Comparison of ENCODE assay signal across 17 cellular contexts in genomic region chr10:109403551-109403950, GRCh38.
DNase-seq lines count a peak whose midpoint lies in the region; ATAC-seq and TF ChIP-seq lines count a peak whose summit lies in the region.
"Had no signal": no experiment of that assay in that cellular context is flagged by ENCODE, and none has a peak within 500 bp of the region (broad histone marks: within the 10 kb centered on the region; RNA-seq: fewer than 3 reads in every experiment).

No MANE protein-coding gene starts in this region.

- CTCF ChIA-PET in PC-3 (lab: Charles Lee), result no interaction called here

- no peak overlapping the region for H4K5ac ChIP-seq in mesendoderm (ENCODE audit: low read length)

- H3K4me3 ChIP-seq in GM23248 (no peak overlapping the region), PC-3 (ENCODE audit: low read length) (no peak overlapping the region), mesendoderm (ENCODE audit: low read length) (no peak overlapping the region), heart left ventricle (no peak overlapping the region), brain microvascular endothelial cell (ENCODE audit: low read depth, low read length) (no peak overlapping the region)
- H3K4me3 ChIP-seq: BLaER1 had no signal

- peaks cover 0 to 7% of the 10 kb centered on the region in 2 donors for H3K9me3 Mint-ChIP-seq in effector memory CD8-positive, alpha-beta T cell
- H3K9me3 Mint-ChIP-seq: HFFc6 had no signal

- no peaks in the 10 kb centered on the region for H3K36me3 Mint-ChIP-seq in effector memory CD8-positive, alpha-beta T cell (ENCODE audit: insufficient read depth)
- H3K36me3 Mint-ChIP-seq: CD14-positive monocyte; CD4-positive, alpha-beta memory T cell had no signal

- H3K27me3 Mint-ChIP-seq in effector memory CD8-positive, alpha-beta T cell, result no peaks in the 10 kb centered on the region
- H3K27me3 Mint-ChIP-seq: CD4-positive, alpha-beta memory T cell had no signal

- H3F3A ChIP-seq in GM23248 (ENCODE audit: insufficient read depth) (no peaks in the 10 kb centered on the region), PC-3 (ENCODE audit: low read length, unreplicated experiment) (no peaks in the 10 kb centered on the region)

- no peak overlapping the region for H2BK120ac ChIP-seq in mesendoderm (ENCODE audit: low read depth, low read length)

- no peak overlapping the region for H3K27ac ChIP-seq in GM23248
- no peak overlapping the region for H3K27ac ChIP-seq in PC-3 (ENCODE audit: low read length)
- no peak overlapping the region for H3K27ac ChIP-seq in mesendoderm (ENCODE audit: low read depth, low read length)
- no peak overlapping the region for H3K27ac ChIP-seq in heart left ventricle
- H3K27ac ChIP-seq in brain microvascular endothelial cell, result no peak overlapping the region
- H3K27ac ChIP-seq: BLaER1, HL-60 had no signal

- no peaks in the 10 kb centered on the region for H3K4me1 Mint-ChIP-seq in effector memory CD8-positive, alpha-beta T cell (ENCODE audit: low read depth in 2 of 2)
- H3K4me1 Mint-ChIP-seq: CD14-positive monocyte; CD4-positive, alpha-beta memory T cell had no signal

- ATAC-seq in PC-3, result peak; percentile 63
- no peak for ATAC-seq in heart left ventricle
- ATAC-seq in effector memory CD8-positive, alpha-beta T cell (replicated peaks), result no peak
- ATAC-seq: HCT116 had no signal

- no peak overlapping the region for H3K9ac ChIP-seq in GM23248
- H3K9ac ChIP-seq in PC-3 (ENCODE audit: low read length), result no peak overlapping the region
- H3K9ac ChIP-seq in mesendoderm (ENCODE audit: low read length), result no peak overlapping the region
- H3K9ac ChIP-seq: BLaER1 had no signal

- H3K18ac ChIP-seq in mesendoderm (ENCODE audit: low read length), result no peak overlapping the region

- H4K20me1 ChIP-seq in GM23248 (ENCODE audit: insufficient read depth), result no peaks in the 10 kb centered on the region
- H4K20me1 ChIP-seq in PC-3 (ENCODE audit: low read length), result no peaks in the 10 kb centered on the region
- H4K20me1 ChIP-seq: BLaER1 had no signal

- H3K27ac Mint-ChIP-seq in effector memory CD8-positive, alpha-beta T cell, result no peak overlapping the region
- H3K27ac Mint-ChIP-seq: CD4-positive, alpha-beta memory T cell; HFFc6 had no signal

- no peak for TF ChIP-seq POLR2A in heart left ventricle (IDR thresholded peaks at IDR 0.05)

- in situ Hi-C loops in GM23248 (cut with MboI), result no loop called here
- in situ Hi-C loops in brain microvascular endothelial cell (cut with HindIII; ENCODE audit: low pct_ligation_motif_present, low sequenced_read_pairs), result no loop called here

- H4K8ac ChIP-seq in mesendoderm (ENCODE audit: low read depth, low read length), result no peak overlapping the region

- H3K23ac ChIP-seq in mesendoderm (ENCODE audit: low read length), result no peak overlapping the region

- no peaks in the 10 kb centered on the region for H3K4me1 ChIP-seq in GM23248 (ENCODE audit: insufficient read depth)
- H3K4me1 ChIP-seq in PC-3 (ENCODE audit: insufficient read depth, low read length), result 0 out of 2 replicates have a peak, but pooled peaks cover 3% of the 10 kb centered on the region
- H3K4me1 ChIP-seq in mesendoderm (ENCODE audit: control insufficient read depth, low read depth, low read length), result peaks cover 9% of the 10 kb centered on the region
- H3K4me1 ChIP-seq in heart left ventricle, result no peaks in the 10 kb centered on the region
- H3K4me1 ChIP-seq: BLaER1 had no signal

- no peaks in the 10 kb centered on the region for H3K36me3 ChIP-seq in GM23248 (ENCODE audit: low read depth)
- H3K36me3 ChIP-seq in PC-3 (ENCODE audit: low read depth, low read length), result no peaks in the 10 kb centered on the region
- H3K36me3 ChIP-seq in mesendoderm (ENCODE audit: control insufficient read depth, insufficient read depth, low read length), result no peaks in the 10 kb centered on the region
- H3K36me3 ChIP-seq in heart left ventricle, result no peaks in the 10 kb centered on the region
- H3K36me3 ChIP-seq in brain microvascular endothelial cell (replicated peaks), result no peaks in the 10 kb centered on the region
- H3K36me3 ChIP-seq: BLaER1 had no signal

- no peak overlapping the region for H3K4me3 Mint-ChIP-seq in effector memory CD8-positive, alpha-beta T cell
- H3K4me3 Mint-ChIP-seq: CD14-positive monocyte; CD4-positive, alpha-beta memory T cell; HFFc6 had no signal

- H2AFZ ChIP-seq in GM23248 (no peak overlapping the region), PC-3 (ENCODE audit: low read length) (peak overlapping the region; percentile 26; the same call in 1 of the 2 replicates)

- H3K9me2 ChIP-seq in GM23248 (ENCODE audit: insufficient read depth) (no peaks in the 10 kb centered on the region), PC-3 (replicated peaks; ENCODE audit: low read length) (no peaks in the 10 kb centered on the region)

- POLR2A ChIA-PET in PC-3 (lab: Charles Lee; ENCODE audit: unreplicated experiment), result no interaction called here

- no peaks in the 10 kb centered on the region for H3K79me2 ChIP-seq in GM23248 (ENCODE audit: insufficient read depth)
- no peaks in the 10 kb centered on the region for H3K79me2 ChIP-seq in PC-3 (ENCODE audit: low read length)
- H3K79me2 ChIP-seq in mesendoderm (ENCODE audit: control insufficient read depth, insufficient read depth, low read length), result no peaks in the 10 kb centered on the region

- DNase-seq in GM23248 (peak; percentile 16), PC-3 (peak; percentile 48), mesendoderm (no peak), SW 1271 (lab: John Stamatoyannopoulos, UW) (no peak), heart left ventricle (no peak), brain microvascular endothelial cell (no peak)
- no peak for DNase-seq in effector memory CD8-positive, alpha-beta T cell
- DNase-seq: 8988T; CD4-positive, alpha-beta memory T cell; DMS153; DMS79; GF-D8; HFFc6 had no signal

- H3K4me2 ChIP-seq in GM23248 (ENCODE audit: unreplicated experiment) (no peak overlapping the region), PC-3 (ENCODE audit: low read length) (no peak overlapping the region), mesendoderm (ENCODE audit: low read length) (no peak overlapping the region)
- H3K4me2 ChIP-seq: BLaER1 had no signal

- no peak overlapping the region for H3K4ac ChIP-seq in mesendoderm (ENCODE audit: low read depth, low read length)

- intact Hi-C loops in PC-3 (cut with micrococcal nuclease), result no loop called here
- intact Hi-C loops in heart left ventricle (cut with DNase I), result no loop called here

- H3K56ac ChIP-seq in mesendoderm (ENCODE audit: low read length), result peak overlapping the region; percentile 51

- 34 to 48% methylated on average over 2 of the region's 2 CpGs for WGBS in GM23248 (ENCODE audit: low coverage in 1 of 2, low lambda C conversion rate in 2 of 2, missing lambda C conversion rate in 2 of 2), 2 experiments
- WGBS in mesendoderm (ENCODE audit: extremely low coverage, insufficient coverage, low lambda C conversion rate), result no CpG with 5 or more reads among the region's 2 CpGs
- WGBS in heart left ventricle, 4 donors, result 60 to 67% (median 62%) methylated on average over 2 of the region's 2 CpGs

- H3K9me3 ChIP-seq in GM23248 (ENCODE audit: low read depth), result no peaks in the 10 kb centered on the region
- H3K9me3 ChIP-seq in PC-3 (ENCODE audit: low read length), result no peaks in the 10 kb centered on the region
- H3K9me3 ChIP-seq in heart left ventricle, result no peaks in the 10 kb centered on the region
- H3K9me3 ChIP-seq: BLaER1 had no signal

- TF ChIP-seq CTCF in PC-3 (conservative IDR thresholded peaks at IDR 0.05; ENCODE audit: low read depth, low read length) (no peak), heart left ventricle (IDR thresholded peaks at IDR 0.05) (no peak), brain microvascular endothelial cell (IDR thresholded peaks at IDR 0.05; ENCODE audit: low read depth, low read length, missing control alignments) (no peak)

- no peak overlapping the region for H2BK15ac ChIP-seq in mesendoderm (replicated peaks; ENCODE audit: low read depth)

- H2BK5ac ChIP-seq in mesendoderm (ENCODE audit: low read length), result peak overlapping the region; percentile 78

- no peaks in the 10 kb centered on the region for H3K79me1 ChIP-seq in mesendoderm (ENCODE audit: low read length)

- H2AK5ac ChIP-seq in mesendoderm (ENCODE audit: low read length), result peak overlapping the region; percentile 94

- BruUV-seq in PC-3 (replicated peaks; lab: Mats Ljungman, UMichigan), result no TSS peak

- no peaks in the 10 kb centered on the region for H3K27me3 ChIP-seq in GM23248 (replicated peaks; ENCODE audit: insufficient read depth)
- H3K27me3 ChIP-seq in PC-3 (ENCODE audit: low read length), result no peaks in the 10 kb centered on the region
- H3K27me3 ChIP-seq in mesendoderm (ENCODE audit: insufficient read depth, low read length, poor library complexity), result no peaks in the 10 kb centered on the region
- H3K27me3 ChIP-seq in heart left ventricle, result no peaks in the 10 kb centered on the region
- H3K27me3 ChIP-seq in brain microvascular endothelial cell (replicated peaks), result no peaks in the 10 kb centered on the region
- H3K27me3 ChIP-seq: BLaER1 had no signal

Comparison
In these comparisons a context has a peak if more than half of its experiments do, and no peak if none do; other contexts are left out.
1. DNase-seq: peak in GM23248 (single experiment) and PC-3 (single experiment); none in mesendoderm (single experiment), SW 1271 (0 of 2), heart left ventricle (0 of 5), brain microvascular endothelial cell (single experiment) and effector memory CD8-positive, alpha-beta T cell (0 of 3).